29 cellular contexts compared by ENCODE assay signal in the genomic region with DNA sequence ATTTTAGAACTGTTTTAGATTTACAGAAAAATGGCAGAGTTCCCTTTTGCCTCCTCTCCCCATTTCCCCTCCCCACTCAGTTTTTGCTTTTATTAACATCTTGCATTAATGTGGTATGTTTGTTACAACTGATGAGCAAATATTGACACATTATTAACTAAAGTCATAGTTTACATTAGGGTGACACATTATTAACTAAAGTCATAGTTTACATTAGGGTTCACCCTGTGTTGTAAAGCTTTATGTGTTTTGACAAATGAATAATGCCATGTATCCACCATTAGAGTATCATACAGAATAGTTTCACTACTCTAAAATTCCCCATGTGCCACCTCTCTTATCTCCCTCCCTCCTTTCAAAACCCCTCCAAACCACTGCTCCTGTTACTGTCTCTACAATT.
"Had no signal": no experiment of that assay in that cellular context is flagged by ENCODE, and none has a peak within 500 bp of the region (broad histone marks: within the 10 kb centered on the region; RNA-seq: fewer than 3 reads in every experiment).

No MANE protein-coding gene starts in this region.

- H3K27ac ChIP-seq: left lung, lower lobe of right lung, neural progenitor cell, neutrophil, parathyroid adenoma, right atrium auricular region, right lobe of liver, stomach, testis, thyroid gland, transverse colon, upper lobe of left lung, vagina had no signal

- H3K36me3 ChIP-seq: left lung, lower lobe of right lung, neural progenitor cell, neutrophil, right atrium auricular region, right lobe of liver, stomach, thyroid gland, transverse colon, upper lobe of left lung, vagina had no signal

- ATAC-seq: left colon; left lung; lower lobe of right lung; natural killer cell; right lobe of liver; stimulated activated naive B cell treated with anti-CD40 and anti-IgM and Interleukin-4, amounts not matched to agents 10 μg/mL and 1 μg/mL and 100 μg/mL, for 72 hours; stimulated activated naive CD8-positive, alpha-beta T cell treated with anti-CD3 and anti-CD28 coated beads, Interleukin-15, Interleukin-2, amounts not matched to agents 100 U/mL and 50 U/mL, for 24 hours had no signal

- H3K9me3 ChIP-seq: left lung, lower lobe of right lung, neutrophil, right atrium auricular region, right lobe of liver, stomach, testis, thyroid gland, transverse colon, upper lobe of left lung, vagina had no signal

- H3K79me2 ChIP-seq: parathyroid adenoma had no signal

- FAIRE-seq: islet of Langerhans, kidney had no signal

- H2AFZ ChIP-seq: neural progenitor cell, parathyroid adenoma had no signal

- H3K4me2 ChIP-seq: neural progenitor cell, smooth muscle cell had no signal

- H3K9ac ChIP-seq: neural progenitor cell, parathyroid adenoma had no signal

- DNase-seq: hypothalamus; immature natural killer cell; kidney; left colon; left lung; lower lobe of right lung; mammary epithelial cell; mesenchymal stem cell; naive B cell; natural killer cell; nephron progenitor cell; occipital lobe; right lobe of liver; stimulated activated CD4-positive, alpha-beta T cell treated with anti-CD3 and anti-CD28 coated beads, Interleukin-1b, Interleukin-23, amount 100 ng/mL, for 48 hours; stimulated activated CD4-positive, alpha-beta T cell treated with anti-CD3 and anti-CD28 coated beads, Interleukin-4, amount 100 ng/mL, for 1 hour; stimulated activated naive B cell treated with anti-CD40 and anti-IgM and Interleukin-4, amounts not matched to agents 10 μg/mL and 1 μg/mL and 100 μg/mL, for 72 hours; stimulated activated naive CD8-positive, alpha-beta T cell treated with anti-CD3 and anti-CD28 coated beads, Interleukin-15, Interleukin-2, amounts not matched to agents 100 U/mL and 50 U/mL, for 24 hours; stomach; testis; thyroid gland; transverse colon; upper lobe of left lung had no signal

- H3K4me1 ChIP-seq: left lung, lower lobe of right lung, parathyroid adenoma, right atrium auricular region, stomach, testis, thyroid gland, transverse colon, upper lobe of left lung, vagina had no signal

- H3K27me3 ChIP-seq: left lung, neural progenitor cell, neutrophil, right atrium auricular region, right lobe of liver, stomach, testis, thyroid gland, transverse colon, upper lobe of left lung, vagina had no signal

- H3K4me3 ChIP-seq: left lung, lower lobe of right lung, neural progenitor cell, right atrium auricular region, right lobe of liver, smooth muscle cell, stomach, testis, thyroid gland, transverse colon, upper lobe of left lung, vagina had no signal
